ENCODE assay signal across 1 cellular context in genomic region chr7:100719523-100720319, GRCh38.
TF ChIP-seq lines count a peak whose summit lies in the region.

No MANE protein-coding gene starts in this region.

TF ChIP-seq in HepG2, 621 proteins besides CTCF, POLR2A, EP300 and RAD21 (continued from another document and continues in another):
- TF ChIP-seq FOXA3 (CRISPR knock-in tag; IDR thresholded peaks at IDR 0.05) (peak; percentile 23; the same call in 1 of the 2 replicates), TBP (CRISPR knock-in tag; IDR thresholded peaks at IDR 0.05) (no peak), MBD4 (IDR thresholded peaks at IDR 0.05; ENCODE audit: borderline replicate concordance, low read length) (no peak), TRIM24 (CRISPR knock-in tag; IDR thresholded peaks at IDR 0.05) (no peak), REPIN1 (CRISPR knock-in tag; IDR thresholded peaks at IDR 0.05; ENCODE audit: borderline replicate concordance, low read depth) (peak; percentile 46; the same call in 1 of the 2 replicates), ZNF687 (CRISPR knock-in tag; IDR thresholded peaks at IDR 0.05) (peak; percentile 55; the same call in 1 of the 2 replicates), CAMTA2 (CRISPR knock-in tag; IDR thresholded peaks at IDR 0.05; ENCODE audit: borderline replicate concordance) (peak; percentile 80; the same call in 1 of the 2 replicates), RARG (CRISPR knock-in tag; IDR thresholded peaks at IDR 0.05; ENCODE audit: low read depth) (no peak), TFAP4 (IDR thresholded peaks at IDR 0.05; ENCODE audit: borderline replicate concordance, low read depth) (0 out of 2 replicates have a peak, but pooled peaks have one; percentile 35), ZNF567 (CRISPR knock-in tag; IDR thresholded peaks at IDR 0.05; ENCODE audit: borderline replicate concordance) (no peak), ZNF33B (CRISPR knock-in tag; IDR thresholded peaks at IDR 0.05) (no peak), ZNF556 (CRISPR knock-in tag; IDR thresholded peaks at IDR 0.05; ENCODE audit: borderline replicate concordance) (no peak; the same call in 1 of the 2 replicates), ZNF275 (CRISPR knock-in tag; IDR thresholded peaks at IDR 0.05; ENCODE audit: borderline replicate concordance) (peak; percentile 86), GATAD1 (CRISPR knock-in tag; IDR thresholded peaks at IDR 0.05) (peak; percentile 57; the same call in 1 of the 2 replicates), HCFC1 (IDR thresholded peaks at IDR 0.05; ENCODE audit: low read depth, low read length) (no peak), ZNF121 (CRISPR knock-in tag; IDR thresholded peaks at IDR 0.05) (peak; percentile 46; the same call in 1 of the 2 replicates), IKZF5 (CRISPR knock-in tag; IDR thresholded peaks at IDR 0.05) (peak; percentile 64; the same call in 1 of the 2 replicates), ZNF614 (CRISPR knock-in tag; IDR thresholded peaks at IDR 0.05; ENCODE audit: borderline replicate concordance) (no peak), ZBTB39 (CRISPR knock-in tag; IDR thresholded peaks at IDR 0.05) (no peak; the same call in 1 of the 2 replicates), TCF7L2 (IDR thresholded peaks at IDR 0.05; ENCODE audit: low read depth, low read length) (no peak), NBN (conservative IDR thresholded peaks at IDR 0.05) (no peak), ZNF431 (CRISPR knock-in tag; IDR thresholded peaks at IDR 0.05; ENCODE audit: borderline replicate concordance, low read depth) (no peak), NPAS2 (CRISPR knock-in tag; IDR thresholded peaks at IDR 0.05; ENCODE audit: borderline replicate concordance) (no peak), LCORL (IDR thresholded peaks at IDR 0.05) (no peak), LCORL (CRISPR knock-in tag; IDR thresholded peaks at IDR 0.05) (peak; percentile 72), ZMYM4 (CRISPR knock-in tag; IDR thresholded peaks at IDR 0.05) (peak; percentile 27; the same call in 1 of the 2 replicates), FOXK1 (CRISPR knock-in tag; IDR thresholded peaks at IDR 0.05; ENCODE audit: borderline replicate concordance, low read depth) (peak; percentile 42; the same call in 1 of the 2 replicates), HNRNPL (IDR thresholded peaks at IDR 0.05; ENCODE audit: low read depth, low read length) (no peak), SMARCE1 (IDR thresholded peaks at IDR 0.05; ENCODE audit: borderline replicate concordance) (no peak), BHLHE40 (IDR thresholded peaks at IDR 0.05; ENCODE audit: low read length) (peak; percentile 46; the same call in 1 of the 2 replicates), YEATS4 (CRISPR knock-in tag; IDR thresholded peaks at IDR 0.05; ENCODE audit: borderline replicate concordance) (peak; percentile 67; the same call in 1 of the 2 replicates), SALL2 (CRISPR knock-in tag; IDR thresholded peaks at IDR 0.05) (no peak), ARNT2 (CRISPR knock-in tag; IDR thresholded peaks at IDR 0.05; ENCODE audit: low read depth) (no peak), SOX13 (IDR thresholded peaks at IDR 0.05) (peak; percentile 43; the same call in 1 of the 2 replicates), SOX13 (CRISPR knock-in tag; conservative IDR thresholded peaks at IDR 0.05 in 1 of 2, IDR thresholded peaks at IDR 0.05 in 1 of 2) (peak in 1 of 2 experiments; percentile 68; a peak in 2 of 4 replicates), ZFAT (CRISPR knock-in tag; conservative IDR thresholded peaks at IDR 0.05) (no peak), ZNF263 (CRISPR knock-in tag; IDR thresholded peaks at IDR 0.05) (0 out of 2 replicates have a peak, but pooled peaks have one; percentile 61), NCOA2 (CRISPR knock-in tag; IDR thresholded peaks at IDR 0.05) (peak; percentile 50; the same call in 1 of the 2 replicates), RFXANK (CRISPR knock-in tag; IDR thresholded peaks at IDR 0.05) (no peak), SOX5 (CRISPR knock-in tag; IDR thresholded peaks at IDR 0.05; ENCODE audit: borderline replicate concordance) (peak; percentile 68; the same call in 1 of the 2 replicates)
- TF ChIP-seq, protein P1, sequence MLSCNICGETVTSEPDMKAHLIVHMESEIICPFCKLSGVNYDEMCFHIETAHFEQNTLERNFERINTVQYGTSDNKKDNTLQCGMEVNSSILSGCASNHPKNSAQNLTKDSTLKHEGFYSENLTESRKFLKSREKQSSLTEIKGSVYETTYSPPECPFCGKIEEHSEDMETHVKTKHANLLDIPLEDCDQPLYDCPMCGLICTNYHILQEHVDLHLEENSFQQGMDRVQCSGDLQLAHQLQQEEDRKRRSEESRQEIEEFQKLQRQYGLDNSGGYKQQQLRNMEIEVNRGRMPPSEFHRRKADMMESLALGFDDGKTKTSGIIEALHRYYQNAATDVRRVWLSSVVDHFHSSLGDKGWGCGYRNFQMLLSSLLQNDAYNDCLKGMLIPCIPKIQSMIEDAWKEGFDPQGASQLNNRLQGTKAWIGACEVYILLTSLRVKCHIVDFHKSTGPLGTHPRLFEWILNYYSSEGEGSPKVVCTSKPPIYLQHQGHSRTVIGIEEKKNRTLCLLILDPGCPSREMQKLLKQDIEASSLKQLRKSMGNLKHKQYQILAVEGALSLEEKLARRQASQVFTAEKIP (CRISPR knock-in tag; IDR thresholded peaks at IDR 0.05; ENCODE audit: borderline replicate concordance), result no peak
- TF ChIP-seq, protein P2, sequence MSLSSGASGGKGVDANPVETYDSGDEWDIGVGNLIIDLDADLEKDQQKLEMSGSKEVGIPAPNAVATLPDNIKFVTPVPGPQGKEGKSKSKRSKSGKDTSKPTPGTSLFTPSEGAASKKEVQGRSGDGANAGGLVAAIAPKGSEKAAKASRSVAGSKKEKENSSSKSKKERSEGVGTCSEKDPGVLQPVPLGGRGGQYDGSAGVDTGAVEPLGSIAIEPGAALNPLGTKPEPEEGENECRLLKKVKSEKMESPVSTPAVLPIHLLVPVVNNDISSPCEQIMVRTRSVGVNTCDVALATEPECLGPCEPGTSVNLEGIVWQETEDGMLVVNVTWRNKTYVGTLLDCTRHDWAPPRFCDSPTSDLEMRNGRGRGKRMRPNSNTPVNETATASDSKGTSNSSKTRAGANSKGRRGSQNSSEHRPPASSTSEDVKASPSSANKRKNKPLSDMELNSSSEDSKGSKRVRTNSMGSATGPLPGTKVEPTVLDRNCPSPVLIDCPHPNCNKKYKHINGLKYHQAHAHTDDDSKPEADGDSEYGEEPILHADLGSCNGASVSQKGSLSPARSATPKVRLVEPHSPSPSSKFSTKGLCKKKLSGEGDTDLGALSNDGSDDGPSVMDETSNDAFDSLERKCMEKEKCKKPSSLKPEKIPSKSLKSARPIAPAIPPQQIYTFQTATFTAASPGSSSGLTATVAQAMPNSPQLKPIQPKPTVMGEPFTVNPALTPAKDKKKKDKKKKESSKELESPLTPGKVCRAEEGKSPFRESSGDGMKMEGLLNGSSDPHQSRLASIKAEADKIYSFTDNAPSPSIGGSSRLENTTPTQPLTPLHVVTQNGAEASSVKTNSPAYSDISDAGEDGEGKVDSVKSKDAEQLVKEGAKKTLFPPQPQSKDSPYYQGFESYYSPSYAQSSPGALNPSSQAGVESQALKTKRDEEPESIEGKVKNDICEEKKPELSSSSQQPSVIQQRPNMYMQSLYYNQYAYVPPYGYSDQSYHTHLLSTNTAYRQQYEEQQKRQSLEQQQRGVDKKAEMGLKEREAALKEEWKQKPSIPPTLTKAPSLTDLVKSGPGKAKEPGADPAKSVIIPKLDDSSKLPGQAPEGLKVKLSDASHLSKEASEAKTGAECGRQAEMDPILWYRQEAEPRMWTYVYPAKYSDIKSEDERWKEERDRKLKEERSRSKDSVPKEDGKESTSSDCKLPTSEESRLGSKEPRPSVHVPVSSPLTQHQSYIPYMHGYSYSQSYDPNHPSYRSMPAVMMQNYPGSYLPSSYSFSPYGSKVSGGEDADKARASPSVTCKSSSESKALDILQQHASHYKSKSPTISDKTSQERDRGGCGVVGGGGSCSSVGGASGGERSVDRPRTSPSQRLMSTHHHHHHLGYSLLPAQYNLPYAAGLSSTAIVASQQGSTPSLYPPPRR (CRISPR knock-in tag; IDR thresholded peaks at IDR 0.05; ENCODE audit: borderline replicate concordance), result peak; percentile 57; the same call in 1 of the 2 replicates
- TF ChIP-seq, protein P3, sequence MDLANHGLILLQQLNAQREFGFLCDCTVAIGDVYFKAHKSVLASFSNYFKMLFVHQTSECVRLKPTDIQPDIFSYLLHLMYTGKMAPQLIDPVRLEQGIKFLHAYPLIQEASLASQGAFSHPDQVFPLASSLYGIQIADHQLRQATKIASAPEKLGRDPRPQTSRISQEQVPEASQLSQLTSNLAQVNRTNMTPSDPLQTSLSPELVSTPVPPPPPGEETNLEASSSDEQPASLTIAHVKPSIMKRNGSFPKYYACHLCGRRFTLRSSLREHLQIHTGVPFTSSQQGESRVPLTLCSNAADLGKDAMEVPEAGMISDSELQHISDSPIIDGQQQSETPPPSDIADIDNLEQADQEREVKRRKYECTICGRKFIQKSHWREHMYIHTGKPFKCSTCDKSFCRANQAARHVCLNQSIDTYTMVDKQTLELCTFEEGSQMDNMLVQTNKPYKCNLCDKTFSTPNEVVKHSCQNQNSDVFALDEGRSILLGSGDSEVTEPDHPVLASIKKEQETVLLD (CRISPR knock-in tag; IDR thresholded peaks at IDR 0.05; ENCODE audit: low read depth), result no peak
- TF ChIP-seq, protein P4, sequence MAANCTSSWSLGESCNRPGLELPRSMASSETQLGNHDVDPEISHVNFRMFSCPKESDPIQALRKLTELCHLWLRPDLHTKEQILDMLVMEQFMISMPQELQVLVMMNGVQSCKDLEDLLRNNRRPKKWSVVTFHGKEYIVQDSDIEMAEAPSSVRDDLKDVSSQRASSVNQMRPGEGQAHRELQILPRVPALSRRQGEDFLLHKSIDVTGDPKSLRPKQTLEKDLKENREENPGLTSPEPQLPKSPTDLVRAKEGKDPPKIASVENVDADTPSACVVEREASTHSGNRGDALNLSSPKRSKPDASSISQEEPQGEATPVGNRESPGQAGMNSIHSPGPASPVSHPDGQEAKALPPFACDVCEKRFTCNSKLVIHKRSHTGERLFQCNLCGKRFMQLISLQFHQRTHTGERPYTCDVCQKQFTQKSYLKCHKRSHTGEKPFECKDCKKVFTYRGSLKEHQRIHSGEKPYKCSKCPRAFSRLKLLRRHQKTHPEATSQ (CRISPR knock-in tag; IDR thresholded peaks at IDR 0.05; ENCODE audit: borderline replicate concordance), result peak; percentile 71; the same call in 1 of the 2 replicates
